In genomic region chr17:39704821-39705551, GRCh38 we compare ENCODE assay signal across 9 cellular contexts. TPM values are rescaled to one million over a fixed set of nuclear protein-coding genes. Genes with fewer than 3 reads are reported as not detected.
A peak's percentile ranks its signal among the peaks of the same experiment; 100 is the strongest.
DNase-seq lines count a peak whose midpoint lies in the region; ATAC-seq and TF ChIP-seq lines count a peak whose summit lies in the region.
"Had no signal": no experiment of that assay in that cellular context is flagged by ENCODE, and none has a peak within 500 bp of the region (broad histone marks: within the 10 kb centered on the region; RNA-seq: fewer than 3 reads in every experiment).

No MANE protein-coding gene starts in this region.

- TF ChIP-seq POLR2A in upper lobe of left lung (IDR thresholded peaks at IDR 0.05), result no peak

- peak overlapping the region; percentile 59 to 66 for H3K27ac ChIP-seq in left lung
- H3K27ac ChIP-seq in upper lobe of left lung, result peak overlapping the region; percentile 62 to 83 (median 80)
- H3K27ac ChIP-seq in caudate nucleus (ENCODE audit: low read depth, low read length), result no peak overlapping the region
- H3K27ac ChIP-seq: SJSA1 had no signal

- TF ChIP-seq EP300 in Ishikawa (IDR thresholded peaks at IDR 0.05; ENCODE audit: borderline replicate concordance), result no peak
- TF ChIP-seq EP300 in upper lobe of left lung (IDR thresholded peaks at IDR 0.05), result no peak

- no peaks in the 10 kb centered on the region for H3K9me3 Mint-ChIP-seq in T-cell

- WGBS in upper lobe of left lung, 2 donors, result 69 to 73% methylated on average over 8 to 11 of the region's 11 CpGs

- intact Hi-C loops in left lung (cut with DNase I), result no loop called here

- H3K36me3 ChIP-seq in left lung (peaks cover 0 to 28% of the 10 kb centered on the region in 2 donors), upper lobe of left lung (peaks cover 10 to 32% (median 25%) of the 10 kb centered on the region in 4 donors)

- no peak overlapping the region for H3K4me3 Mint-ChIP-seq in T-cell

- H3K27me3 Mint-ChIP-seq in T-cell, result peaks cover 10 to 21% of the 10 kb centered on the region in 2 donors
- H3K27me3 Mint-ChIP-seq: progenitor cell of endocrine pancreas had no signal

- peaks cover 19 to 43% (median 25%) of the 10 kb centered on the region in 3 donors for H3K4me1 Mint-ChIP-seq in T-cell

- H3K36me3 Mint-ChIP-seq in T-cell, result no peaks in the 10 kb centered on the region

- H3K27me3 ChIP-seq in left lung (peaks cover 0 to 21% of the 10 kb centered on the region in 2 donors), upper lobe of left lung (no peaks in the 10 kb centered on the region)
- H3K27me3 ChIP-seq: SJSA1 had no signal

- H3K9me3 ChIP-seq in left lung (no peaks in the 10 kb centered on the region), upper lobe of left lung (no peaks in the 10 kb centered on the region)
- H3K9me3 ChIP-seq: SJSA1 had no signal

- TF ChIP-seq RAD21 in Ishikawa (IDR thresholded peaks at IDR 0.05; ENCODE audit: low read depth), result no peak

- POLR2A ChIA-PET in T-cell (lab: Charles Lee), result interaction anchor here in 1 of 2 donors (0.7 kb wide), 1 partner anchor 74 kb away, joined by 3 read pairs; no protein-coding TSS in a partner anchor

- TF ChIP-seq CTCF in left lung (IDR thresholded peaks at IDR 0.05) (peak; percentile 17 to 24), upper lobe of left lung (IDR thresholded peaks at IDR 0.05) (peak in 3 of 6 experiments; percentile 6 to 55 (median 17))

- peak; percentile 31 for ATAC-seq in left lung
- no peak for ATAC-seq in upper lobe of left lung (ENCODE audit: low FRiP score in 2 of 2)
- no peak for ATAC-seq in T-cell (replicated peaks in 1 of 4)

- CTCF ChIA-PET in T-cell (lab: Charles Lee), result no interaction called here

- peaks cover 19 to 33% of the 10 kb centered on the region in 2 donors for H3K4me1 ChIP-seq in left lung
- H3K4me1 ChIP-seq in upper lobe of left lung, result peaks cover 21 to 76% (median 55%) of the 10 kb centered on the region in 4 donors

- H3K27ac Mint-ChIP-seq in T-cell, result no peak overlapping the region

- DNase-seq in dedifferentiated amniotic fluid mesenchymal stem cell (ENCODE audit: extremely low spot score) (peak; percentile 22), left lung (peak; percentile 46 to 60), upper lobe of left lung (no peak), T-cell (no peak), caudate nucleus (lab: John Stamatoyannopoulos, UW) (no peak)
- no peak for DNase-seq in NK-92 treated with Interleukin-12 subunit alpha and Interleukin-12 subunit beta, amount 100 ng/mL, for 24 hours (lab: John Stamatoyannopoulos, UW)

- H3K4me3 ChIP-seq in left lung (no peak overlapping the region), upper lobe of left lung (no peak overlapping the region)
- H3K4me3 ChIP-seq: SJSA1 had no signal

TF ChIP-seq in Ishikawa, 13 proteins besides CTCF, POLR2A, EP300 and RAD21:
- TF ChIP-seq EGR1 (IDR thresholded peaks at IDR 0.05) (no peak), ZBTB7A (IDR thresholded peaks at IDR 0.05; ENCODE audit: low read depth) (peak; percentile 7; the same call in 1 of the 2 replicates), TEAD4 (IDR thresholded peaks at IDR 0.05) (peak; percentile 52)
TF ChIP-seq in Ishikawa: peak in this region for 2.

RNA-seq across cellular contexts. Expression of gene ERBB2, which starts 5.1 kb away (rescaled TPM):
- total RNA-seq in left lung (100 to 1,000 TPM in 1 of 2 donors, 10 to 100 TPM in 1; 65.1 to 137 TPM), upper lobe of left lung (100 to 1,000 TPM in 4 of 6 donors, 10 to 100 TPM in 2; 88.6 to 126 (median 112) TPM), T-cell (1 to 10 TPM; 4.1 to 8.8 (median 6.0) TPM)

RNA-seq across cellular contexts. Expression of gene PGAP3, which starts 17.1 kb away (rescaled TPM):
- total RNA-seq in left lung, result 10 to 100 TPM; 17.2 to 32.9 TPM
- 10 to 100 TPM; 15.2 to 64.0 (median 27.9) TPM for total RNA-seq in upper lobe of left lung
- total RNA-seq in T-cell, result 10 to 100 TPM; 27.9 to 34.3 (median 31.7) TPM

RNA-seq across cellular contexts. Expression of gene MIEN1, which starts 25.3 kb away (rescaled TPM):
- total RNA-seq in left lung, result 10 to 100 TPM; 45.6 to 57.9 TPM
- total RNA-seq in upper lobe of left lung, result 10 to 100 TPM; 26.2 to 54.1 (median 43.2) TPM
- 10 to 100 TPM; 30.8 to 36.9 (median 32.1) TPM for total RNA-seq in T-cell

RNA-seq across cellular contexts. Expression of gene GRB7, which starts 32.8 kb away (rescaled TPM):
- total RNA-seq in left lung, result 10 to 100 TPM; 12.4 to 31.9 TPM
- 10 to 100 TPM; 19.9 to 82.8 (median 31.1) TPM for total RNA-seq in upper lobe of left lung
- under 1 TPM in 3 of 5 donors, not detected in 2; 0.19 to 0.41 (median 0.30) TPM for total RNA-seq in T-cell
- total RNA-seq: SJSA1 had no signal

RNA-seq across cellular contexts. Expression of gene PNMT, which starts 36.7 kb away (rescaled TPM):
- under 1 TPM; 0.38 to 0.58 TPM for total RNA-seq in left lung
- 10 to 100 TPM in 3 of 6 donors, 1 to 10 TPM in 3; 3.1 to 21.3 (median 7.0) TPM for total RNA-seq in upper lobe of left lung
- total RNA-seq in T-cell, result under 1 TPM in 3 of 5 donors, not detected in 2; 0.35 to 0.56 (median 0.47) TPM
- total RNA-seq: SJSA1 had no signal

Comparison
In these comparisons a context has a peak if more than half of its experiments do, and no peak if none do; other contexts are left out.
1. DNase-seq: peak in dedifferentiated amniotic fluid mesenchymal stem cell (single experiment) and left lung (2 of 2); none in upper lobe of left lung (0 of 2), NK-92 treated with Interleukin-12 subunit alpha and Interleukin-12 subunit beta, amount 100 ng/mL, for 24 hours (single experiment), T-cell (0 of 34) and caudate nucleus (0 of 61).
2. RNA of gene ERBB2, which starts 5.1 kb away (total RNA-seq): 65.1 to 137 TPM in left lung and 88.6 to 126 TPM in upper lobe of left lung; 4.1 to 8.8 TPM in T-cell; every median in the first group is over 4 times any median in the second.